19 cellular contexts compared by ENCODE assay signal in the genomic region with DNA sequence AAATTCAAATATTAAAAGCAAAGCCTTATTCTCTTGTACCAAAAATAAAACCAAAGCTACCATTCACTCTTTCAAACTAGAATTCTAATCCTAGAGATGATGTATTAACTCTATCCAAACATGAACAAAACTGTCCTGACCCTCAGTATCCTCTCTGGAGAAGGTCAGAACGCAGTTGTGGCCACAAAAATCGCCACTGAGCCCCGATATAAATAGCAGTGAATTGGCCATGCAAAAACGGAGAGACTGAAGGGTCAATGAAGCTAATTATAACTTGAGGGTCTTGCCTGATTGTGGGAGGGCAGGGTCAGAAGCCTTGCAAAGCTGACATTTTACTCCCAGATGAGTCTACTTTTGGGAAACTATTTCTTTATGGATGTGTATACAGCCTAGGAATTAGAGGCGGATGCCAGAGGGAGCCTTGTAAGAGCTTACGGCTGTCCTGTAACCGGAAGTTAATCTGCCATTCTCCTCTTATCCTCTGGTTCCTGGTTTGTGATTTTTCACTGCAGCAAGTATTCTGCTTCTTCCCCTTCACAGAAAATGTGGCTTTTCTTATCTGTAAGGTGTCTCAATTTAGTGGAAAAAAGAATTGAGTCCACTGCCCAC. TPM values are rescaled to one million over a fixed set of nuclear protein-coding genes. Genes with fewer than 3 reads are reported as not detected.
DNase-seq lines count a peak whose midpoint lies in the region; TF ChIP-seq lines count a peak whose summit lies in the region.
"Had no signal": no experiment of that assay in that cellular context is flagged by ENCODE, and none has a peak within 500 bp of the region (broad histone marks: within the 10 kb centered on the region; RNA-seq: fewer than 3 reads in every experiment).

No MANE protein-coding gene starts in this region.

- whole genome bisulfite sequencing in hepatocyte (ENCODE audit: low lambda C conversion rate, missing lambda C conversion rate), result 68% methylated on average over 7 of the region's 7 CpGs
- 65 to 77% methylated on average over 7 of the region's 7 CpGs for WGBS in thyroid gland, 2 donors

- peak overlapping the region; percentile 5 for H2AFZ ChIP-seq in hepatocyte

- no peaks in the 10 kb centered on the region for H3K9me2 ChIP-seq in hepatocyte (replicated peaks; ENCODE audit: insufficient read depth)

- no peaks in the 10 kb centered on the region for H3K36me3 Mint-ChIP-seq in chondrocyte (ENCODE audit: low read depth)
- H3K36me3 Mint-ChIP-seq: CD4-positive, CD25-positive, alpha-beta regulatory T cell; naive thymus-derived CD8-positive, alpha-beta T cell; type B pancreatic cell had no signal

- H3K79me2 ChIP-seq in hepatocyte, result no peaks in the 10 kb centered on the region

- H3K9me3 ChIP-seq in cardiac muscle cell (ENCODE audit: low read depth), result no peaks in the 10 kb centered on the region
- H3K9me3 ChIP-seq in hepatocyte (ENCODE audit: low read depth), result no peaks in the 10 kb centered on the region
- no peaks in the 10 kb centered on the region for H3K9me3 ChIP-seq in HAP-1
- no peaks in the 10 kb centered on the region for H3K9me3 ChIP-seq in thyroid gland
- H3K9me3 ChIP-seq: gastrocnemius medialis, SJSA1 had no signal

- peak overlapping the region; percentile 10 for H3K27ac Mint-ChIP-seq in chondrocyte (ENCODE audit: unreplicated experiment)
- H3K27ac Mint-ChIP-seq: CD4-positive, CD25-positive, alpha-beta regulatory T cell; naive thymus-derived CD8-positive, alpha-beta T cell; type B pancreatic cell had no signal

- H3K36me3 ChIP-seq in cardiac muscle cell, result no peaks in the 10 kb centered on the region
- no peaks in the 10 kb centered on the region for H3K36me3 ChIP-seq in hepatocyte (replicated peaks; ENCODE audit: insufficient read depth, low read depth)
- no peaks in the 10 kb centered on the region for H3K36me3 ChIP-seq in HAP-1 (replicated peaks)
- no peaks in the 10 kb centered on the region for H3K36me3 ChIP-seq in thyroid gland
- H3K36me3 ChIP-seq: gastrocnemius medialis, SJSA1 had no signal

- no peak for TF ChIP-seq POLR2A in thyroid gland (IDR thresholded peaks at IDR 0.05)

- no peaks in the 10 kb centered on the region for H3K27me3 Mint-ChIP-seq in chondrocyte (ENCODE audit: low read depth)

- peaks cover 2% of the 10 kb centered on the region for H3K9me3 Mint-ChIP-seq in chondrocyte (ENCODE audit: low read depth)
- H3K9me3 Mint-ChIP-seq: naive thymus-derived CD8-positive, alpha-beta T cell had no signal

- H3K4me3 Mint-ChIP-seq in chondrocyte (ENCODE audit: unreplicated experiment), result no peak overlapping the region
- H3K4me3 Mint-ChIP-seq: CD4-positive, CD25-positive, alpha-beta regulatory T cell; naive thymus-derived CD8-positive, alpha-beta T cell; type B pancreatic cell had no signal

- in situ Hi-C loops in HAP-1 (cut with MboI; ENCODE audit: low sequenced_read_pairs), result no loop called here

- peak overlapping the region; percentile 17 for H3K27ac ChIP-seq in cardiac muscle cell
- no peak overlapping the region for H3K27ac ChIP-seq in hepatocyte
- H3K27ac ChIP-seq in thyroid gland, result no peak overlapping the region
- H3K27ac ChIP-seq: gastrocnemius medialis, SJSA1 had no signal

- TF ChIP-seq CTCF in cardiac muscle cell (IDR thresholded peaks at IDR 0.05; ENCODE audit: low read depth, low read length) (no peak), chondrocyte (IDR thresholded peaks at IDR 0.05) (no peak), hepatocyte (IDR thresholded peaks at IDR 0.05; ENCODE audit: poor library complexity) (no peak), thyroid gland (IDR thresholded peaks at IDR 0.05) (no peak)

- peaks cover 10% of the 10 kb centered on the region for H3K4me1 Mint-ChIP-seq in chondrocyte (ENCODE audit: low read depth)
- H3K4me1 Mint-ChIP-seq: CD4-positive, CD25-positive, alpha-beta regulatory T cell; naive thymus-derived CD8-positive, alpha-beta T cell had no signal

- peaks cover 22% of the 10 kb centered on the region for H3K4me1 ChIP-seq in cardiac muscle cell (ENCODE audit: low read depth)
- H3K4me1 ChIP-seq in hepatocyte (ENCODE audit: insufficient read depth), result no peaks in the 10 kb centered on the region
- no peaks in the 10 kb centered on the region for H3K4me1 ChIP-seq in HAP-1
- H3K4me1 ChIP-seq in thyroid gland, result peaks cover 0 to 4% of the 10 kb centered on the region in 2 donors
- H3K4me1 ChIP-seq: gastrocnemius medialis, SJSA1 had no signal

- DNase-seq in cardiac muscle cell (ENCODE audit: low read depth in 1 of 2, low spot score in 1 of 2) (peak in 1 of 2 donors; percentile 50), cardiac septum (ENCODE audit: low spot score) (no peak), chondrocyte (ENCODE audit: low spot score) (no peak), hepatocyte (ENCODE audit: low spot score) (no peak), RPMI8226 (no peak), DMS153 (lab: John Stamatoyannopoulos, UW) (no peak), HAP-1 (ENCODE audit: low spot score in 2 of 2) (no peak), thyroid gland (no peak)
- DNase-seq: activated CD4-positive, alpha-beta T cell treated with anti-CD3 and anti-CD28 coated beads for 4 hours; activated gamma-delta T cell; CD4-positive, CD25-positive, alpha-beta regulatory T cell; DMS79; gastrocnemius medialis; naive thymus-derived CD8-positive, alpha-beta T cell; NCI-H1694; stimulated activated naive CD4-positive, alpha-beta T cell had no signal

- H3K4me2 ChIP-seq in hepatocyte, result no peak overlapping the region

- H3K4me3 ChIP-seq in cardiac muscle cell, result no peak overlapping the region
- no peak overlapping the region for H3K4me3 ChIP-seq in hepatocyte
- no peak overlapping the region for H3K4me3 ChIP-seq in HAP-1
- no peak overlapping the region for H3K4me3 ChIP-seq in thyroid gland (replicated peaks in 1 of 3)
- H3K4me3 ChIP-seq: gastrocnemius medialis, lung, SJSA1 had no signal

- H3K27me3 ChIP-seq in cardiac muscle cell, result no peaks in the 10 kb centered on the region
- H3K27me3 ChIP-seq in hepatocyte, result no peaks in the 10 kb centered on the region
- H3K27me3 ChIP-seq in HAP-1 (ENCODE audit: low read depth), result no peaks in the 10 kb centered on the region
- H3K27me3 ChIP-seq in thyroid gland, result no peaks in the 10 kb centered on the region
- H3K27me3 ChIP-seq: gastrocnemius medialis, SJSA1 had no signal

- intact Hi-C loops in cardiac septum (cut with DNase I) (loop anchor here (10.0 kb wide), 1 partner anchor 86 kb away; no protein-coding TSS in a partner anchor), thyroid gland (cut with DNase I) (no loop called here)

- no peaks in the 10 kb centered on the region for H4K20me1 ChIP-seq in hepatocyte (ENCODE audit: insufficient read depth, poor library complexity, severe bottlenecking)

RNA-seq across cellular contexts. Expression of a gene that starts 28.1 kb away (rescaled TPM):
- total RNA-seq in cardiac muscle cell, result 0.74 and 1.1 TPM in 2 replicates
- polyA plus RNA-seq in cardiac muscle cell, result 0.87 and 1.0 TPM in 2 replicates
- 145 TPM for total RNA-seq in cardiac septum
- total RNA-seq in chondrocyte, result 1.8 to 5.7 TPM (median 2.2 TPM) in 3 replicates
- total RNA-seq in hepatocyte, result 4.8 and 5.2 TPM in 2 replicates
- polyA plus RNA-seq in hepatocyte, result 2.0 and 2.7 TPM in 2 replicates
- 100 to 1,000 TPM in 3 of 4 donors, 10 to 100 TPM in 1; 86.2 to 149 (median 132) TPM for total RNA-seq in thyroid gland
- total RNA-seq: naive thymus-derived CD8-positive, alpha-beta T cell had no signal
- polyA plus RNA-seq: CD4-positive, CD25-positive, alpha-beta regulatory T cell; naive thymus-derived CD8-positive, alpha-beta T cell had no signal

Comparison
In these comparisons a context has a peak if more than half of its experiments do, and no peak if none do; other contexts are left out.
1. RNA of a gene that starts 28.1 kb away (total RNA-seq): 86.2 to 149 TPM in thyroid gland and 145 TPM in cardiac septum (single experiment); 4.8 to 5.2 TPM in hepatocyte, 1.8 to 5.7 TPM in chondrocyte and 0.74 to 1.1 TPM in cardiac muscle cell; every median in the first group is over 10 times any median in the second.